In the genomic region with DNA sequence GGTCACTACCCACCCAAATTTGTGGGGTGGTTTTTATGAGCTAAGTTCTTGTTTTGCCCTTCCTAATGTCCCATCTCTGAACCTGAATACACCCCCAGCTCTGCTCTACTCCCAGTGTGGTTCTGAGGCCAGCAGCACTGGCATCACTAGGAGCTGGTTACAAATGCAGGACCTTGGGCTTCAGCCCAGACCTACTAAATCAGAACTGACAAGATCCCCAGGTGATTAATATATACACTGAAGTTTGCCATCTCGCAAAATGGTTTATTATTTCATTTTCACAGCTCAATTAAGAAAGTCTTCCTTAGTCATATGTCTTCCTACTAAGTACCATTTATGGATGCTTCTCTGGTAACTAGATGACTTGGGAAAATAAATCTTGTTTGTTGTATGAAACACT, we compare ENCODE assay signal across 14 cellular contexts.
DNase-seq lines count a peak whose midpoint lies in the region; ATAC-seq and TF ChIP-seq lines count a peak whose summit lies in the region.
"Had no signal": no experiment of that assay in that cellular context is flagged by ENCODE, and none has a peak within 500 bp of the region (broad histone marks: within the 10 kb centered on the region; RNA-seq: fewer than 3 reads in every experiment).

No MANE protein-coding gene starts in this region.

- no peaks in the 10 kb centered on the region for H3K9me3 ChIP-seq in gastrocnemius medialis
- H3K9me3 ChIP-seq in ovary = no peaks in the 10 kb centered on the region
- H3K9me3 ChIP-seq: A549, heart right ventricle, transverse colon had no signal

- H3K4me1 Mint-ChIP-seq in activated CD4-positive, alpha-beta T cell treated with anti-CD3 and anti-CD28 coated beads, Interleukin-2, amount 10 ng/mL, durations not matched to agents 7 days and 5 days = peaks cover 80% of the 10 kb centered on the region
- H3K4me1 Mint-ChIP-seq in effector memory CD8-positive, alpha-beta T cell (ENCODE audit: low read depth in 2 of 2) = peaks cover 53 to 71% of the 10 kb centered on the region in 2 donors

- intact Hi-C loops in gastrocnemius medialis (cut with DNase I; ENCODE audit: low total_unique reads) (loop anchor here (5.0 kb wide), 2 partner anchors 64 to 361 kb away; no protein-coding TSS in a partner anchor), ovary (cut with DNase I) (no loop called here)

- POLR2A ChIA-PET in activated CD4-positive, alpha-beta T cell treated with anti-CD3 and anti-CD28 coated beads, Interleukin-2, amount 10 ng/mL, durations not matched to agents 7 days and 5 days (lab: Charles Lee) = no interaction called here

- H3K36me3 Mint-ChIP-seq in activated CD4-positive, alpha-beta T cell treated with anti-CD3 and anti-CD28 coated beads, Interleukin-2, amount 10 ng/mL, durations not matched to agents 7 days and 5 days (ENCODE audit: low read depth) = peaks cover 21% of the 10 kb centered on the region
- H3K36me3 Mint-ChIP-seq in effector memory CD8-positive, alpha-beta T cell (ENCODE audit: insufficient read depth) = peaks cover 9% of the 10 kb centered on the region

- no peaks in the 10 kb centered on the region for H3K9me3 Mint-ChIP-seq in activated CD4-positive, alpha-beta T cell treated with anti-CD3 and anti-CD28 coated beads, Interleukin-2, amount 10 ng/mL, durations not matched to agents 7 days and 5 days
- H3K9me3 Mint-ChIP-seq in effector memory CD8-positive, alpha-beta T cell = no peaks in the 10 kb centered on the region
- H3K9me3 Mint-ChIP-seq: neural crest cell had no signal

- no peak for ATAC-seq in effector memory CD8-positive, alpha-beta T cell (replicated peaks)
- ATAC-seq in gastrocnemius medialis (peak; percentile 68 to 72), HG03432 (IDR thresholded peaks at IDR 0.05; ENCODE audit: unreplicated experiment) (no peak)
- ATAC-seq: A549 had no signal

- peak overlapping the region; percentile 72 for H3K27ac Mint-ChIP-seq in activated CD4-positive, alpha-beta T cell treated with anti-CD3 and anti-CD28 coated beads, Interleukin-2, amount 10 ng/mL, durations not matched to agents 7 days and 5 days
- H3K27ac Mint-ChIP-seq in effector memory CD8-positive, alpha-beta T cell = peak overlapping the region; percentile 79 to 82

- H3K4me3 ChIP-seq in gastrocnemius medialis = peak overlapping the region in 3 of 4 donors; percentile 18 to 37 (median 19)
- no peak overlapping the region for H3K4me3 ChIP-seq in ovary
- H3K4me3 ChIP-seq in brain microvascular endothelial cell (ENCODE audit: low read depth, low read length) = no peak overlapping the region
- H3K4me3 ChIP-seq: A549, transverse colon had no signal

- H3K4me1 ChIP-seq in gastrocnemius medialis (peaks cover 97% of the 10 kb centered on the region in 2 donors), ovary (ENCODE audit: insufficient read depth) (peaks cover 25% of the 10 kb centered on the region)
- H3K4me1 ChIP-seq: A549 had no signal

- H3K36me3 ChIP-seq in gastrocnemius medialis (no peaks in the 10 kb centered on the region), ovary (no peaks in the 10 kb centered on the region), brain microvascular endothelial cell (replicated peaks) (no peaks in the 10 kb centered on the region)
- H3K36me3 ChIP-seq: heart right ventricle, transverse colon had no signal

- H3K27me3 ChIP-seq in gastrocnemius medialis (no peaks in the 10 kb centered on the region), ovary (no peaks in the 10 kb centered on the region), brain microvascular endothelial cell (replicated peaks) (no peaks in the 10 kb centered on the region)
- H3K27me3 ChIP-seq: heart right ventricle, transverse colon had no signal

- peak; percentile 30 to 35 for TF ChIP-seq POLR2A in gastrocnemius medialis (IDR thresholded peaks at IDR 0.05)
- TF ChIP-seq POLR2A in ovary (IDR thresholded peaks at IDR 0.05) = no peak

- no peak overlapping the region for H3K4me3 Mint-ChIP-seq in activated CD4-positive, alpha-beta T cell treated with anti-CD3 and anti-CD28 coated beads, Interleukin-2, amount 10 ng/mL, durations not matched to agents 7 days and 5 days
- H3K4me3 Mint-ChIP-seq in effector memory CD8-positive, alpha-beta T cell = peak overlapping the region; percentile 36 to 38
- H3K4me3 Mint-ChIP-seq: neural crest cell had no signal

- DNase-seq in activated CD4-positive, alpha-beta T cell treated with anti-CD3 and anti-CD28 coated beads, Interleukin-2, amount 10 ng/mL, durations not matched to agents 7 days and 5 days = no peak
- no peak for DNase-seq in activated CD4-positive, alpha-beta T cell treated with anti-CD3 and anti-CD28 coated beads, Interleukin-2, amount 50 U/mL, for 4 hours
- DNase-seq in NCI-H446 treated with DMSO at 0.1 percent for 48 hours (lab: John Stamatoyannopoulos, UW) (peak; percentile 53), gastrocnemius medialis (peak; percentile 66 to 76), ovary (no peak), brain microvascular endothelial cell (no peak)
- no peak for DNase-seq in effector memory CD8-positive, alpha-beta T cell
- DNase-seq: heart right ventricle, NCI-H1930, NCI-H774, transverse colon had no signal

- peak overlapping the region; percentile 83 to 89 (median 86) for H3K27ac ChIP-seq in gastrocnemius medialis
- no peak overlapping the region for H3K27ac ChIP-seq in ovary
- H3K27ac ChIP-seq in brain microvascular endothelial cell = no peak overlapping the region
- H3K27ac ChIP-seq: A549, transverse colon had no signal

- H3K27me3 Mint-ChIP-seq in activated CD4-positive, alpha-beta T cell treated with anti-CD3 and anti-CD28 coated beads, Interleukin-2, amount 10 ng/mL, durations not matched to agents 7 days and 5 days = no peaks in the 10 kb centered on the region
- no peaks in the 10 kb centered on the region for H3K27me3 Mint-ChIP-seq in effector memory CD8-positive, alpha-beta T cell

- WGBS in ovary, 3 donors = 50 to 63% (median 51%) methylated on average over 1 of the region's 1 CpG

- CTCF ChIA-PET in activated CD4-positive, alpha-beta T cell treated with anti-CD3 and anti-CD28 coated beads, Interleukin-2, amount 10 ng/mL, durations not matched to agents 7 days and 5 days (lab: Charles Lee) = interaction anchor here (0.9 to 1.3 kb wide), 2 partner anchors 9 to 114 kb away, joined by 4 read pairs; no protein-coding TSS in a partner anchor

- TF ChIP-seq EP300 in ovary (IDR thresholded peaks at IDR 0.05) = no peak

- TF ChIP-seq CTCF in gastrocnemius medialis (IDR thresholded peaks at IDR 0.05 in 4 of 5, conservative IDR thresholded peaks at IDR 0.05 in 1 of 5) (no peak), ovary (IDR thresholded peaks at IDR 0.05) (no peak), brain microvascular endothelial cell (IDR thresholded peaks at IDR 0.05; ENCODE audit: low read depth, low read length, missing control alignments) (no peak)

- in situ Hi-C loops in gastrocnemius medialis (cut with MboI; ENCODE audit: low sequenced_read_pairs in 4 of 4) = loop anchor here in 1 of 4 donors (10.0 kb wide), 1 partner anchor 46 kb away; no protein-coding TSS in a partner anchor
- in situ Hi-C loops in brain microvascular endothelial cell (cut with HindIII; ENCODE audit: low pct_ligation_motif_present, low sequenced_read_pairs) = no loop called here

Comparison
In these comparisons a context has a peak if more than half of its experiments do, and no peak if none do; other contexts are left out.
1. DNase-seq: peak in NCI-H446 treated with DMSO at 0.1 percent for 48 hours (single experiment) and gastrocnemius medialis (2 of 2); none in activated CD4-positive, alpha-beta T cell treated with anti-CD3 and anti-CD28 coated beads, Interleukin-2, amount 10 ng/mL, durations not matched to agents 7 days and 5 days (single experiment), activated CD4-positive, alpha-beta T cell treated with anti-CD3 and anti-CD28 coated beads, Interleukin-2, amount 50 U/mL, for 4 hours (0 of 2), effector memory CD8-positive, alpha-beta T cell (0 of 3), ovary (0 of 5) and brain microvascular endothelial cell (single experiment).
2. ATAC-seq: peak in gastrocnemius medialis (2 of 2); none in effector memory CD8-positive, alpha-beta T cell (single experiment) and HG03432 (single experiment).
3. H3K27ac ChIP-seq: peak in gastrocnemius medialis (4 of 4); none in ovary (0 of 2) and brain microvascular endothelial cell (single experiment).
4. H3K4me3 ChIP-seq: peak in gastrocnemius medialis (3 of 4); none in ovary (single experiment) and brain microvascular endothelial cell (single experiment).